17 cellular contexts compared by ENCODE assay signal in the genomic region with DNA sequence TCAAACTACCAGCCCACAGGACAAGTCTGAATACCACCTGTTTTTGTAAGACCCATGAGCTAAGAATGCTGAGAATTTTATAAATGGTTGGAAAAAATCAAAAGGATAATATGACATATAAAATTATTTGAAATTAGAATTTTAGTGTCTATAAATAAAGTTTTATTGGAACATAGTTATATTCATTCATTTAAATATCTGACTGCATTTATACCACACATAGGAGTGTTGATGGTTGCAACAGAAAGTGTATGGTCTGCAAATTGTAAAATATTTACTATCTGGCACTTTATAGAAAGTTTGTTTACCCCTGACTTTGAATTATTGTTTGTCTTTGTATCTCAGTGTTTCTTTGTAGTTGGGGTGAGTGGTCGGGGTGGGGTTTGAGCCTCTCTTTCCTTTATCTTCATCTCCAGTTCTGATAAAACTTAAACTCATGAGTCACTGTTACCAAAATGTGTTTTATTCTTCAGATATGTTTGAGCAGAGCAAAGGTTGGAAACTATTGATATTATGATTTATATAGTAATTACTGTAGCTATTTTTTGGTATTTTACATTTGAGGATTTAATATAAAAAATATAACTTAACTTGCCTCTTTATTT. TPM values are rescaled to one million over a fixed set of nuclear protein-coding genes. Genes with fewer than 3 reads are reported as not detected.
DNase-seq lines count a peak whose midpoint lies in the region; ATAC-seq, FAIRE-seq and TF ChIP-seq lines count a peak whose summit lies in the region.
"Had no signal": no experiment of that assay in that cellular context is flagged by ENCODE, and none has a peak within 500 bp of the region (broad histone marks: within the 10 kb centered on the region; RNA-seq: fewer than 3 reads in every experiment).

No MANE protein-coding gene starts in this region.

- peak overlapping the region; percentile 61; the same call in 1 of the 2 replicates for H3K27ac Mint-ChIP-seq in GM23338
- H3K27ac Mint-ChIP-seq in WTC11, result peak overlapping the region; percentile 96
- peak overlapping the region; percentile 61 for H3K27ac Mint-ChIP-seq in mesothelial cell of epicardium
- H3K27ac Mint-ChIP-seq: CD8-positive, alpha-beta T cell; IgD-negative memory B cell had no signal

- no peak for TF ChIP-seq EP300 in A549 (IDR thresholded peaks at IDR 0.05)

- no peak overlapping the region for H2AFZ ChIP-seq in GM23338
- H2AFZ ChIP-seq in osteoblast (ENCODE audit: low read length), result no peak overlapping the region

- peaks cover 15% of the 10 kb centered on the region for H3K4me1 ChIP-seq in A549
- peaks cover 10% of the 10 kb centered on the region for H3K4me1 ChIP-seq in GM23338 (ENCODE audit: insufficient read depth)
- no peaks in the 10 kb centered on the region for H3K4me1 ChIP-seq in osteoblast (ENCODE audit: insufficient read depth, low read length)

- peaks cover 14% of the 10 kb centered on the region for H4K20me1 ChIP-seq in GM23338 (replicated peaks; ENCODE audit: insufficient read depth)
- H4K20me1 ChIP-seq in osteoblast (ENCODE audit: insufficient read depth, low read length), result peaks cover 4% of the 10 kb centered on the region

- TF ChIP-seq POLR2A in A549 (IDR thresholded peaks at IDR 0.05; ENCODE audit: low read length) (no peak), H54 (IDR thresholded peaks at IDR 0.05; ENCODE audit: low read depth, low read length) (no peak)

- peak overlapping the region; percentile 37; the same call in 1 of the 3 replicates for H3K4me2 ChIP-seq in A549
- no peak overlapping the region for H3K4me2 ChIP-seq in GM23338
- H3K4me2 ChIP-seq in osteoblast (ENCODE audit: insufficient read depth, low read length), result no peak overlapping the region

- H3K4me3 Mint-ChIP-seq in GM23338, result no peak overlapping the region
- H3K4me3 Mint-ChIP-seq in WTC11, result no peak overlapping the region
- no peak overlapping the region for H3K4me3 Mint-ChIP-seq in mesothelial cell of epicardium
- H3K4me3 Mint-ChIP-seq: CD14-positive monocyte; CD8-positive, alpha-beta T cell; IgD-negative memory B cell had no signal

- FAIRE-seq in A549 (lab: Jason Lieb, UNC) (no peak), H54 (lab: Jason Lieb, UNC) (no peak)
- FAIRE-seq: D721Med, G401.6 had no signal

- DNase-seq in A549 (ENCODE audit: low read depth in 1 of 2, low spot score in 1 of 2) (no peak), GM23338 (ENCODE audit: low spot score) (no peak), WTC11 (ENCODE audit: low spot score) (no peak), mesothelial cell of epicardium (ENCODE audit: low spot score in 2 of 2, unreplicated experiment in 2 of 2) (no peak), osteoblast (ENCODE audit: insufficient read length, low spot score, missing footprints) (no peak), H54 (ENCODE audit: insufficient read length, low spot score) (no peak)
- DNase-seq: CD8-positive, alpha-beta T cell; COR-L47; DMS153; DMS79 treated with DMSO at 0.1 percent for 48 hours; EL had no signal

- H3K79me2 ChIP-seq in GM23338 (replicated peaks; ENCODE audit: insufficient read depth) (peaks cover 98% of the 10 kb centered on the region), osteoblast (ENCODE audit: insufficient read depth, low read length) (peaks cover 13% of the 10 kb centered on the region)

- H3K9me3 ChIP-seq in A549 (no peaks in the 10 kb centered on the region), osteoblast (ENCODE audit: low read depth, low read length) (no peaks in the 10 kb centered on the region)

- no peak for TF ChIP-seq RAD21 in A549 (conservative IDR thresholded peaks at IDR 0.05 in 1 of 2, IDR thresholded peaks at IDR 0.05 in 1 of 2)

- no peaks in the 10 kb centered on the region for H3F3A ChIP-seq in GM23338 (replicated peaks; ENCODE audit: low read depth)

- POLR2A ChIA-PET in A549 (lab: Yijun Ruan, JAX), result no interaction called here
- POLR2A ChIA-PET in WTC11 (lab: Charles Lee), result no interaction called here

- WGBS in A549 (ENCODE audit: missing lambda C conversion rate), result 4% methylated on average over 1 of the region's 1 CpG

- TF ChIP-seq CTCF in A549 (IDR thresholded peaks at IDR 0.05), result no peak
- TF ChIP-seq CTCF in GM23338 (conservative IDR thresholded peaks at IDR 0.05; ENCODE audit: low read depth in 2 of 2), result no peak
- no peak for TF ChIP-seq CTCF in WTC11 (IDR thresholded peaks at IDR 0.05)
- TF ChIP-seq CTCF in mesothelial cell of epicardium (IDR thresholded peaks at IDR 0.05; ENCODE audit: unreplicated experiment), result no peak
- no peak for TF ChIP-seq CTCF in osteoblast (IDR thresholded peaks at IDR 0.05; ENCODE audit: extremely low read depth, low read depth, low read length)

- H3K36me3 ChIP-seq in GM23338 (ENCODE audit: insufficient read depth) (peaks cover 15% of the 10 kb centered on the region; the same call in 1 of the 2 replicates), osteoblast (ENCODE audit: insufficient read depth, low read length) (no peaks in the 10 kb centered on the region)

- CTCF ChIA-PET in A549 (lab: Yijun Ruan, JAX), result no interaction called here
- CTCF ChIA-PET in WTC11 (lab: Charles Lee), result no interaction called here

- H3K9me3 Mint-ChIP-seq in GM23338 (no peaks in the 10 kb centered on the region), WTC11 (no peaks in the 10 kb centered on the region), mesothelial cell of epicardium (peaks cover 4% of the 10 kb centered on the region)
- H3K9me3 Mint-ChIP-seq: CD14-positive monocyte; CD8-positive, alpha-beta T cell had no signal

- no peaks in the 10 kb centered on the region for H3K27me3 Mint-ChIP-seq in GM23338 (ENCODE audit: insufficient read depth, low read depth, poor library complexity)
- H3K27me3 Mint-ChIP-seq in WTC11 (ENCODE audit: low read depth), result no peaks in the 10 kb centered on the region
- no peaks in the 10 kb centered on the region for H3K27me3 Mint-ChIP-seq in mesothelial cell of epicardium (ENCODE audit: low read depth)
- H3K27me3 Mint-ChIP-seq: IgD-negative memory B cell had no signal

- H3K27ac ChIP-seq in A549 (no peak overlapping the region), GM23338 (ENCODE audit: low read depth) (no peak overlapping the region), osteoblast (ENCODE audit: low read depth, low read length) (no peak overlapping the region)

- H3K4me1 Mint-ChIP-seq in GM23338, result peaks cover 9% of the 10 kb centered on the region; the same call in 2 of the 3 replicates
- peaks cover 19% of the 10 kb centered on the region for H3K4me1 Mint-ChIP-seq in WTC11
- H3K4me1 Mint-ChIP-seq in mesothelial cell of epicardium, result peaks cover 2% of the 10 kb centered on the region
- H3K4me1 Mint-ChIP-seq: CD14-positive monocyte had no signal

- no peak overlapping the region for H3K4me3 ChIP-seq in A549
- H3K4me3 ChIP-seq in GM23338, result no peak overlapping the region
- no peak overlapping the region for H3K4me3 ChIP-seq in osteoblast (ENCODE audit: insufficient read depth, low read length)

- H3K36me3 Mint-ChIP-seq in GM23338 (ENCODE audit: low read depth), result peaks cover 27% of the 10 kb centered on the region; the same call in 2 of the 3 replicates
- H3K36me3 Mint-ChIP-seq in WTC11, result peaks cover 18% of the 10 kb centered on the region
- H3K36me3 Mint-ChIP-seq in mesothelial cell of epicardium, result peaks cover 21% of the 10 kb centered on the region

- ATAC-seq in A549 (no peak), GM23338 (no peak), WTC11 (no peak), HG03460 (IDR thresholded peaks at IDR 0.05; ENCODE audit: unreplicated experiment) (no peak)
- ATAC-seq: CD8-positive, alpha-beta T cell; HCT116 had no signal

- no peaks in the 10 kb centered on the region for H3K27me3 ChIP-seq in GM23338 (ENCODE audit: insufficient read depth)
- no peaks in the 10 kb centered on the region for H3K27me3 ChIP-seq in osteoblast (ENCODE audit: insufficient read depth, low read length)

- no peaks in the 10 kb centered on the region for H3K9me2 ChIP-seq in GM23338 (ENCODE audit: insufficient read depth)

TF ChIP-seq in A549, 52 proteins besides CTCF, POLR2A, EP300 and RAD21 (continues in another document):
- TF ChIP-seq, protein P1, sequence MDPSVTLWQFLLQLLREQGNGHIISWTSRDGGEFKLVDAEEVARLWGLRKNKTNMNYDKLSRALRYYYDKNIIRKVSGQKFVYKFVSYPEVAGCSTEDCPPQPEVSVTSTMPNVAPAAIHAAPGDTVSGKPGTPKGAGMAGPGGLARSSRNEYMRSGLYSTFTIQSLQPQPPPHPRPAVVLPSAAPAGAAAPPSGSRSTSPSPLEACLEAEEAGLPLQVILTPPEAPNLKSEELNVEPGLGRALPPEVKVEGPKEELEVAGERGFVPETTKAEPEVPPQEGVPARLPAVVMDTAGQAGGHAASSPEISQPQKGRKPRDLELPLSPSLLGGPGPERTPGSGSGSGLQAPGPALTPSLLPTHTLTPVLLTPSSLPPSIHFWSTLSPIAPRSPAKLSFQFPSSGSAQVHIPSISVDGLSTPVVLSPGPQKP (IDR thresholded peaks at IDR 0.05; ENCODE audit: low read depth, low read length), result no peak

TF ChIP-seq in GM23338, 12 proteins besides CTCF, POLR2A, EP300 and RAD21 (continues in another document):
- TF ChIP-seq EZH2 (IDR thresholded peaks at IDR 0.05; ENCODE audit: low read depth, unreplicated experiment), result no peak
- TF ChIP-seq EZH2phosphoT487 (IDR thresholded peaks at IDR 0.05; ENCODE audit: unreplicated experiment), result no peak
- TF ChIP-seq ZNF114 (CRISPR knock-in tag; IDR thresholded peaks at IDR 0.05), result no peak

TF ChIP-seq in WTC11, 78 proteins besides CTCF, POLR2A, EP300 and RAD21 (continues in another document):
- no peak for TF ChIP-seq PRRX2 (CRISPR knock-in tag; IDR thresholded peaks at IDR 0.05)
- no peak for TF ChIP-seq ZNF121 (CRISPR knock-in tag; IDR thresholded peaks at IDR 0.05)
- no peak for TF ChIP-seq ZNF263 (CRISPR knock-in tag; IDR thresholded peaks at IDR 0.05; ENCODE audit: low read depth)
- TF ChIP-seq RORB (CRISPR knock-in tag; IDR thresholded peaks at IDR 0.05), result no peak

RNA-seq across cellular contexts. Expression of a gene that starts 55.5 kb away (rescaled TPM):
- 24.5 and 35.7 TPM in 2 replicates for polyA plus RNA-seq in A549 (2011; rRNA removed)
- polyA plus RNA-seq in A549 (2012; cell fraction: cytosol; rRNA removed), result 3.6 and 4.4 TPM in 2 replicates
- polyA plus RNA-seq in A549 (2012; cell fraction: nucleus; rRNA removed), result 1.6 and 2.5 TPM in 2 replicates
- polyA plus RNA-seq in A549 (2017; fragmentation: RNase III; extraction: RNeasy Plus Mini Kit Qiagen cat#74134 plus additional on column Dnase treatment), result 17.0 to 18.8 TPM (median 18.0 TPM) in 3 replicates
- 5.4 and 6.5 TPM in 2 replicates for polyA minus RNA-seq in A549 (2011; rRNA and poly(A)+ RNA removed)
- total RNA-seq in GM23338 (2014; rRNA removed; shearing (Covaris generic)), result 81.7 and 93.2 TPM in 2 replicates
- 29.9 and 38.0 TPM in 2 replicates for polyA plus RNA-seq in GM23338 (2016; fragmentation: Nextera tagmentation; extraction: Ambion mirVana)
- 62.3 to 77.0 TPM (median 62.3 TPM) in 3 replicates for total RNA-seq in WTC11 (2021)
- total RNA-seq in mesothelial cell of epicardium, result 32.2 to 34.9 TPM (median 34.4 TPM) in 3 replicates
- 26.2 and 30.4 TPM in 2 replicates for total RNA-seq in osteoblast
